In the genomic region with DNA sequence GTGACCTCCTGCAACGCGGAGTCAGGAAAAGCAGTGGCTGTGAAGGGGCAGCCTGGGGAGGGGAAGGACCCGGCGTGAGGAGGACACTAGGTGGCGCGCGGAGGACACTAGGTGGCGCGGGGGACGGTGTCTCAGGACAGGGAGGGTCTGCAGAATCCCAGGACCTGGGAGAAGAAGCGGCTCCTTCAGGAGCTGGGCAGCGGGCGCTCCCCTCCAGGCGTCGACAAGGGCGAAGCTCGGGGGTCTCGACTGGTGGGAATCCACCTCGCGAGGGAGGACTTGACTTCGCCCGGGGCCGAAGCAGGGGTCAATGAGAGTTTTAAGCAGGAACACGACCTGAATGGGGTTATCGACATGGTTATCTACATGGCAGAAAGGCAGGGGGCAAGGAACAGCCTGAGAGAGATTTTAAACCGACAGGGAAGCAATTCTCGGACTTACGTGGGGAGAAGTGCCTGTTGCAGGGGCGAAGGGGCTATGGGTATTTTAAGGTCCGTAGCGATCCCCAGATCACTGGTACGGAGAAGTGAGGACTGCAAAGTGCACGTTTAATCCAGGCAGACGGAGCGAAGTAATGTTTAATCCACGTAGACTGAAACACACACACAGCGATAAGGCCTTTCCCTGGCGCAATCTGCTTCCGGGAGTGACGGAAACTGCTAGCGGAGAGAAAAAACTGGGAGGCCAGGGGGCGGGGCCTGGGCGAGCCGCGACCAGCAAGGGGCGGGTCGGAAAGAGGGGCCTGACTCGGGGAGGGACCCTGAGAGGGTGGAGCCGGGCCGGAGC, we compare ENCODE assay signal across 1 cellular context.
TF ChIP-seq lines count a peak whose summit lies in the region.

Gene ZNF616 (minus strand): TSS at position 648 of the 786 bp plus-strand sequence. CDS start 9,426 bp downstream, outside the sequence.

TF ChIP-seq in HepG2, 621 proteins besides CTCF, POLR2A, EP300 and RAD21 (continued from another document and continues in another):
- TF ChIP-seq YY1 (IDR thresholded peaks at IDR 0.05; ENCODE audit: insufficient read depth, insufficient replicate concordance, low read depth, low read length) (peak; percentile 32), CHD2 (IDR thresholded peaks at IDR 0.05; ENCODE audit: low read depth, low read length) (no peak), HMG20A (CRISPR knock-in tag; IDR thresholded peaks at IDR 0.05; ENCODE audit: borderline replicate concordance) (no peak), ZNF841 (CRISPR knock-in tag; IDR thresholded peaks at IDR 0.05; ENCODE audit: borderline replicate concordance) (no peak), ZKSCAN1 (IDR thresholded peaks at IDR 0.05; ENCODE audit: low read length) (no peak), GABPA (IDR thresholded peaks at IDR 0.05; ENCODE audit: low read depth, low read length) (peak; percentile 81), GABPA (CRISPR knock-in tag; IDR thresholded peaks at IDR 0.05; ENCODE audit: low read depth) (peak; percentile 93), ZNF275 (CRISPR knock-in tag; IDR thresholded peaks at IDR 0.05; ENCODE audit: borderline replicate concordance) (no peak), PPARG (CRISPR knock-in tag; conservative IDR thresholded peaks at IDR 0.05) (no peak), ZNF740 (CRISPR knock-in tag; IDR thresholded peaks at IDR 0.05) (peak; percentile 51; the same call in 1 of the 2 replicates), SP140L (CRISPR knock-in tag; IDR thresholded peaks at IDR 0.05; ENCODE audit: borderline replicate concordance) (no peak), ATF7-NPFF (CRISPR knock-in tag; IDR thresholded peaks at IDR 0.05; ENCODE audit: low read depth) (no peak), TBX2 (CRISPR knock-in tag; IDR thresholded peaks at IDR 0.05; ENCODE audit: borderline replicate concordance) (peak; percentile 47; the same call in 1 of the 2 replicates), ZNF407 (CRISPR knock-in tag; IDR thresholded peaks at IDR 0.05; ENCODE audit: not compliant biosample characterization) (no peak), MED1 (CRISPR knock-in tag; IDR thresholded peaks at IDR 0.05) (no peak; the same call in 1 of the 2 replicates), SOX6 (IDR thresholded peaks at IDR 0.05) (no peak), SOX6 (CRISPR knock-in tag; IDR thresholded peaks at IDR 0.05) (no peak; the same call in 1 of the 2 replicates), HMGXB3 (CRISPR knock-in tag; IDR thresholded peaks at IDR 0.05; ENCODE audit: borderline replicate concordance) (no peak), TFDP1 (CRISPR knock-in tag; IDR thresholded peaks at IDR 0.05; ENCODE audit: borderline replicate concordance) (peak; percentile 24; the same call in 1 of the 2 replicates), KLF11 (CRISPR knock-in tag; IDR thresholded peaks at IDR 0.05) (0 out of 2 replicates have a peak, but pooled peaks have one; percentile 17), ZNF225 (CRISPR knock-in tag; IDR thresholded peaks at IDR 0.05) (no peak; the same call in 1 of the 2 replicates), YEATS4 (CRISPR knock-in tag; IDR thresholded peaks at IDR 0.05; ENCODE audit: borderline replicate concordance) (peak; percentile 12; the same call in 1 of the 2 replicates), RBAK (CRISPR knock-in tag; IDR thresholded peaks at IDR 0.05) (peak; percentile 58; the same call in 1 of the 2 replicates), ZNF616 (CRISPR knock-in tag; IDR thresholded peaks at IDR 0.05; ENCODE audit: low read depth) (no peak), ELF3 (CRISPR knock-in tag; IDR thresholded peaks at IDR 0.05) (peak; percentile 70), ZNF724P (CRISPR knock-in tag; IDR thresholded peaks at IDR 0.05; ENCODE audit: borderline replicate concordance) (0 out of 2 replicates have a peak, but pooled peaks have one; percentile 3), RFX1 (IDR thresholded peaks at IDR 0.05) (no peak), ZBTB44 (CRISPR knock-in tag; IDR thresholded peaks at IDR 0.05) (no peak), ZNF143 (CRISPR knock-in tag; IDR thresholded peaks at IDR 0.05) (no peak), U2AF1 (optimal IDR thresholded peaks at IDR 0.05; ENCODE audit: low read depth, low read length) (no peak), ETV6 (CRISPR knock-in tag; conservative IDR thresholded peaks at IDR 0.05) (peak; percentile 20), ZNF790 (CRISPR knock-in tag; IDR thresholded peaks at IDR 0.05; ENCODE audit: borderline replicate concordance) (no peak), MYC (CRISPR knock-in tag; IDR thresholded peaks at IDR 0.05; ENCODE audit: borderline replicate concordance) (no peak)
- TF ChIP-seq, protein P1, sequence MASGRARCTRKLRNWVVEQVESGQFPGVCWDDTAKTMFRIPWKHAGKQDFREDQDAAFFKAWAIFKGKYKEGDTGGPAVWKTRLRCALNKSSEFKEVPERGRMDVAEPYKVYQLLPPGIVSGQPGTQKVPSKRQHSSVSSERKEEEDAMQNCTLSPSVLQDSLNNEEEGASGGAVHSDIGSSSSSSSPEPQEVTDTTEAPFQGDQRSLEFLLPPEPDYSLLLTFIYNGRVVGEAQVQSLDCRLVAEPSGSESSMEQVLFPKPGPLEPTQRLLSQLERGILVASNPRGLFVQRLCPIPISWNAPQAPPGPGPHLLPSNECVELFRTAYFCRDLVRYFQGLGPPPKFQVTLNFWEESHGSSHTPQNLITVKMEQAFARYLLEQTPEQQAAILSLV (CRISPR knock-in tag; IDR thresholded peaks at IDR 0.05; ENCODE audit: borderline replicate concordance): peak; percentile 28; the same call in 1 of the 2 replicates
- TF ChIP-seq, protein P2, sequence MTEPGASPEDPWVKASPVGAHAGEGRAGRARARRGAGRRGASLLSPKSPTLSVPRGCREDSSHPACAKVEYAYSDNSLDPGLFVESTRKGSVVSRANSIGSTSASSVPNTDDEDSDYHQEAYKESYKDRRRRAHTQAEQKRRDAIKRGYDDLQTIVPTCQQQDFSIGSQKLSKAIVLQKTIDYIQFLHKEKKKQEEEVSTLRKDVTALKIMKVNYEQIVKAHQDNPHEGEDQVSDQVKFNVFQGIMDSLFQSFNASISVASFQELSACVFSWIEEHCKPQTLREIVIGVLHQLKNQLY (CRISPR knock-in tag; IDR thresholded peaks at IDR 0.05): no peak
- TF ChIP-seq, protein P3, sequence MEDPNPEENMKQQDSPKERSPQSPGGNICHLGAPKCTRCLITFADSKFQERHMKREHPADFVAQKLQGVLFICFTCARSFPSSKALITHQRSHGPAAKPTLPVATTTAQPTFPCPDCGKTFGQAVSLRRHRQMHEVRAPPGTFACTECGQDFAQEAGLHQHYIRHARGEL (CRISPR knock-in tag; IDR thresholded peaks at IDR 0.05): no peak
